Comparison of ENCODE assay signal across 25 cellular contexts in the genomic region with DNA sequence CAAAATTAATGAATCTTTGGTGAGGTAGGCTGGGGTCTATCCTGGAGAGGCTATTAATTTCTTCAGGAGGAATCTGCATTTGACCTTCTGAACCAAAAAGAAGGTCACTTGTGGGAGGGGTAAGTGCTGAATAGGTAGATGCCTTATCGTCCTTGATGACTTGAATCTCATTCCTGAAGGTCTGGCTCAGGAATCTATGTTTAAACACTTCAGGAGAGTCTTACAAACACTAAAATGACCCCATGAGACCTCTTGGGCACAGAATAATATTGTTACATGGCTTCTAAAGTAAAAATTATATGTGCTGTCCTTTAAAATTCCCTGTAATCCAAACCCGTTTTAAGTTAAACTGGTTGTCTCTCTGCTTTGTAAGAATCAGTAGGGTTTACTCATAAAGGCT.
"Had no signal": no experiment of that assay in that cellular context is flagged by ENCODE, and none has a peak within 500 bp of the region (broad histone marks: within the 10 kb centered on the region; RNA-seq: fewer than 3 reads in every experiment).

No MANE protein-coding gene starts in this region.

- H3K27me3 ChIP-seq: brain microvascular endothelial cell, esophagus muscularis mucosa, foreskin keratinocyte, gastrocnemius medialis had no signal

- ATAC-seq: activated CD4-positive, CD25-positive, alpha-beta regulatory T cell treated with anti-CD3 and anti-CD28 coated beads, Interleukin-2, amount 50 U/mL, for 24 hours; activated CD8-positive, alpha-beta T cell treated with anti-CD3 and anti-CD28 coated beads for 36 hours; activated naive CD4-positive, alpha-beta T cell treated with anti-CD3 and anti-CD28 coated beads, Interleukin-2, amount 50 U/mL, for 72 hours; foreskin keratinocyte; gastrocnemius medialis; T-helper 17 cell had no signal

- H3K4me3 ChIP-seq: coronary artery, dorsolateral prefrontal cortex, esophagus muscularis mucosa, gastrocnemius medialis had no signal

- H3K9me3 ChIP-seq: gastrocnemius medialis had no signal

- DNase-seq: activated B cell treated with CpG ODN at 0.5 μM for 24 hours; activated CD4-positive, alpha-beta T cell treated with anti-CD3 and anti-CD28 coated beads for 48 hours; activated CD4-positive, alpha-beta T cell treated with anti-CD3 and anti-CD28 coated beads, Interleukin-2, amount 50 U/mL, for 1 hour; activated CD4-positive, alpha-beta T cell treated with anti-CD3 and anti-CD28 coated beads, Interleukin-2, amount 50 U/mL, for 48 hours; activated CD8-positive, alpha-beta memory T cell treated with anti-CD3 and anti-CD28 coated beads for 24 hours; activated CD8-positive, alpha-beta T cell treated with anti-CD3 and anti-CD28 coated beads for 36 hours; activated gamma-delta T cell; activated naive CD4-positive, alpha-beta T cell; activated naive CD4-positive, alpha-beta T cell treated with anti-CD3 and anti-CD28 coated beads, Interleukin-2, amount 10 ng/mL, durations not matched to agents 7 days and 5 days; activated naive CD8-positive, alpha-beta T cell treated with anti-CD3 and anti-CD28 coated beads, Interleukin-2, amount 10 ng/mL, durations not matched to agents 7 days and 5 days; activated T-cell treated with anti-CD3 and anti-CD28 coated beads, Interleukin-2, amount 50 U/mL, for 48 hours; brain microvascular endothelial cell; dorsolateral prefrontal cortex; effector memory CD4-positive, alpha-beta T cell; endodermal cell; foreskin keratinocyte; gastrocnemius medialis; T-helper 1 cell; T-helper 17 cell; T1000; WERI-Rb-1 had no signal

- H3K27ac ChIP-seq: brain microvascular endothelial cell, coronary artery, dorsolateral prefrontal cortex, esophagus muscularis mucosa, foreskin keratinocyte, gastrocnemius medialis, WERI-Rb-1 had no signal

- H3K4me1 ChIP-seq: esophagus muscularis mucosa, foreskin keratinocyte had no signal

- H3K36me3 ChIP-seq: brain microvascular endothelial cell, esophagus muscularis mucosa, gastrocnemius medialis, WERI-Rb-1 had no signal
